Comparison of ENCODE assay signal across 20 cellular contexts in the genomic region with DNA sequence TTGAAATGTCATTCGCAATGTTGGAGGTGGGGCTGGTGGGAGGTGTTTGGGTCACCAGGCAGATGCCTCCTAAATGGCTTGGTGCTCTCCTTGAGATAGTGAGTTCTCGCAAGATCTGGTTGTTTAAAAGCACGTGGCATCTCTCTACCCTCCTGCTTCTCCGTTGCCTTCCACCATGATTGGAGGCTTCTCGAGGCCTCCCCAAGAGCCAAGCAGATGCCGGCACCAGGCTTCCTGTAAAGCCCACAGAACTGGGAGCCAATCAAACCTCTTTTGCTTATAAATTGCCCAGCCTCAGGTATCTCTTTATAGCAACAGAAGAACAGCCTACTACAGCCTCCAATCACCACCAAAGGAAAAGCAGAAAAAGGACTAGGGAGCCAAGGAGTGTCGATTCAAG.
A peak's percentile ranks its signal among the peaks of the same experiment; 100 is the strongest.
DNase-seq lines count a peak whose midpoint lies in the region; ATAC-seq and TF ChIP-seq lines count a peak whose summit lies in the region.
"Had no signal": no experiment of that assay in that cellular context is flagged by ENCODE, and none has a peak within 500 bp of the region (broad histone marks: within the 10 kb centered on the region; RNA-seq: fewer than 3 reads in every experiment).

No MANE protein-coding gene starts in this region.

- ATAC-seq in activated naive CD8-positive, alpha-beta T cell treated with anti-CD3 and anti-CD28 coated beads, Interleukin-2, amount 10 ng/mL, durations not matched to agents 7 days and 5 days (ENCODE audit: low read depth), result no peak
- ATAC-seq in T-helper 17 cell, result no peak
- no peak for ATAC-seq in HG02840 (IDR thresholded peaks at IDR 0.05; ENCODE audit: low FRiP score, unreplicated experiment)
- no peak for ATAC-seq in left lung

- H3K27ac Mint-ChIP-seq in activated naive CD8-positive, alpha-beta T cell treated with anti-CD3 and anti-CD28 coated beads, Interleukin-2, amount 10 ng/mL, durations not matched to agents 7 days and 5 days, result peak overlapping the region; percentile 86
- H3K27ac Mint-ChIP-seq in activated naive CD8-positive, alpha-beta T cell treated with anti-CD3 and anti-CD28 coated beads for 36 hours, result no peak overlapping the region
- peak overlapping the region; percentile 99 for H3K27ac Mint-ChIP-seq in T-helper 17 cell

- H3K4me3 ChIP-seq in liver (ENCODE audit: low read depth in 1 of 3, low read length in 3 of 3) (no peak overlapping the region), left lung (no peak overlapping the region)
- H3K4me3 ChIP-seq: GM23248 had no signal

- H3K27ac ChIP-seq in liver (ENCODE audit: low read depth in 1 of 2, low read length in 2 of 2) (peak overlapping the region; percentile 75 to 78), left lung (no peak overlapping the region)
- H3K27ac ChIP-seq: brain microvascular endothelial cell, GM23248, KMS-11 had no signal

- H3K9ac ChIP-seq in liver (ENCODE audit: low read depth in 1 of 2, low read length in 2 of 2), result no peak overlapping the region
- H3K9ac ChIP-seq: GM23248, KMS-11 had no signal

- DNase-seq in activated naive CD8-positive, alpha-beta T cell treated with anti-CD3 and anti-CD28 coated beads, Interleukin-2, amount 10 ng/mL, durations not matched to agents 7 days and 5 days, result no peak
- DNase-seq in activated naive CD8-positive, alpha-beta T cell treated with anti-CD3 and anti-CD28 coated beads for 36 hours, result no peak
- DNase-seq in T-helper 17 cell (no peak), NCI-H2107 treated with DMSO at 0.1 percent for 48 hours (lab: John Stamatoyannopoulos, UW; ENCODE audit: unreplicated experiment) (no peak), left lung (no peak), H4 (ENCODE audit: low spot score) (no peak)
- DNase-seq: activated naive CD8-positive, alpha-beta T cell treated with anti-CD3 and anti-CD28 coated beads, Interleukin-2, amount 50 U/mL, for 24 hours; brain microvascular endothelial cell; foreskin fibroblast; GM23248; mesenchymal stem cell; NCI-H2029 treated with DMSO at 0.1 percent for 48 hours; NCI-H524; stimulated activated CD4-positive, alpha-beta T cell treated with anti-CD3 and anti-CD28 coated beads, Interleukin-12 subunit alpha, Interleukin-12 subunit beta, amount 100 ng/mL, for 4 hours; stimulated activated CD8-positive, alpha-beta memory T cell treated with anti-CD3 and anti-CD28 coated beads, Interleukin-4, amount 100 ng/mL, for 48 hours; substantia nigra had no signal

- no peaks in the 10 kb centered on the region for H3K27me3 Mint-ChIP-seq in activated naive CD8-positive, alpha-beta T cell treated with anti-CD3 and anti-CD28 coated beads, Interleukin-2, amount 10 ng/mL, durations not matched to agents 7 days and 5 days
- no peaks in the 10 kb centered on the region for H3K27me3 Mint-ChIP-seq in activated naive CD8-positive, alpha-beta T cell treated with anti-CD3 and anti-CD28 coated beads for 36 hours
- no peaks in the 10 kb centered on the region for H3K27me3 Mint-ChIP-seq in T-helper 17 cell
- H3K27me3 Mint-ChIP-seq: activated naive CD8-positive, alpha-beta T cell treated with anti-CD3 and anti-CD28 coated beads, Interleukin-2, amount 50 U/mL, for 24 hours had no signal

- H3K27me3 ChIP-seq in liver (ENCODE audit: control insufficient read depth in 4 of 4, insufficient read depth in 4 of 4, low read length in 3 of 4), result no peaks in the 10 kb centered on the region
- H3K27me3 ChIP-seq in left lung, result no peaks in the 10 kb centered on the region

- H3K9me3 Mint-ChIP-seq in activated naive CD8-positive, alpha-beta T cell treated with anti-CD3 and anti-CD28 coated beads, Interleukin-2, amount 10 ng/mL, durations not matched to agents 7 days and 5 days, result peaks cover 9% of the 10 kb centered on the region
- peaks cover 6% of the 10 kb centered on the region for H3K9me3 Mint-ChIP-seq in activated naive CD8-positive, alpha-beta T cell treated with anti-CD3 and anti-CD28 coated beads for 36 hours
- H3K9me3 Mint-ChIP-seq: activated naive CD8-positive, alpha-beta T cell treated with anti-CD3 and anti-CD28 coated beads, Interleukin-2, amount 50 U/mL, for 24 hours had no signal

- peaks cover 20% of the 10 kb centered on the region for H3K36me3 Mint-ChIP-seq in activated naive CD8-positive, alpha-beta T cell treated with anti-CD3 and anti-CD28 coated beads, Interleukin-2, amount 10 ng/mL, durations not matched to agents 7 days and 5 days
- no peaks in the 10 kb centered on the region for H3K36me3 Mint-ChIP-seq in activated naive CD8-positive, alpha-beta T cell treated with anti-CD3 and anti-CD28 coated beads for 36 hours
- peaks cover 8% of the 10 kb centered on the region for H3K36me3 Mint-ChIP-seq in T-helper 17 cell (ENCODE audit: low read depth)

- H3K4me1 ChIP-seq in liver (ENCODE audit: control insufficient read depth in 4 of 4, insufficient read depth in 4 of 4, low read length in 3 of 4) (peaks cover 28 to 57% (median 46%) of the 10 kb centered on the region in 4 donors), left lung (peaks cover 12 to 30% of the 10 kb centered on the region in 2 donors)

- TF ChIP-seq RAD21 in liver (IDR thresholded peaks at IDR 0.05), result no peak

- intact Hi-C loops in left lung (cut with DNase I), result no loop called here

- H3K4me3 Mint-ChIP-seq in activated naive CD8-positive, alpha-beta T cell treated with anti-CD3 and anti-CD28 coated beads, Interleukin-2, amount 10 ng/mL, durations not matched to agents 7 days and 5 days, result no peak overlapping the region
- H3K4me3 Mint-ChIP-seq in activated naive CD8-positive, alpha-beta T cell treated with anti-CD3 and anti-CD28 coated beads for 36 hours, result no peak overlapping the region
- H3K4me3 Mint-ChIP-seq in T-helper 17 cell, result peak overlapping the region; percentile 4
- H3K4me3 Mint-ChIP-seq: activated naive CD8-positive, alpha-beta T cell treated with anti-CD3 and anti-CD28 coated beads, Interleukin-2, amount 50 U/mL, for 24 hours; nephron had no signal

- WGBS in liver, result 70% methylated on average over 7 of the region's 7 CpGs

- no peak for TF ChIP-seq CTCF in liver (IDR thresholded peaks at IDR 0.05; ENCODE audit: low read depth, low read length, missing input control)
- no peak for TF ChIP-seq CTCF in left lung (IDR thresholded peaks at IDR 0.05)

- peaks cover 53% of the 10 kb centered on the region for H3K4me1 Mint-ChIP-seq in activated naive CD8-positive, alpha-beta T cell treated with anti-CD3 and anti-CD28 coated beads, Interleukin-2, amount 10 ng/mL, durations not matched to agents 7 days and 5 days
- peaks cover 37% of the 10 kb centered on the region for H3K4me1 Mint-ChIP-seq in activated naive CD8-positive, alpha-beta T cell treated with anti-CD3 and anti-CD28 coated beads for 36 hours
- H3K4me1 Mint-ChIP-seq in T-helper 17 cell, result peaks cover 39% of the 10 kb centered on the region

- H3K36me3 ChIP-seq in liver (ENCODE audit: control insufficient read depth in 4 of 4, insufficient read depth in 3 of 4, low read depth in 1 of 4, low read length in 3 of 4), result no peaks in the 10 kb centered on the region
- H3K36me3 ChIP-seq in left lung, result no peaks in the 10 kb centered on the region
- H3K36me3 ChIP-seq: brain microvascular endothelial cell had no signal

- POLR2A ChIA-PET in activated naive CD8-positive, alpha-beta T cell treated with anti-CD3 and anti-CD28 coated beads, Interleukin-2, amount 10 ng/mL, durations not matched to agents 7 days and 5 days (lab: Charles Lee), result interaction anchor here (1.1 to 2.1 kb wide), 2 partner anchors 13 to 49 kb away, joined by 3 to 14 read pairs; no protein-coding TSS in a partner anchor

- H3K9me3 ChIP-seq in T-helper 17 cell (ENCODE audit: control insufficient read depth, low read length, poor library complexity, severe bottlenecking) (no peaks in the 10 kb centered on the region), liver (ENCODE audit: control insufficient read depth in 4 of 4, low read length in 3 of 4) (no peaks in the 10 kb centered on the region), left lung (no peaks in the 10 kb centered on the region)

TF ChIP-seq in liver, 16 proteins besides CTCF, POLR2A, EP300 and RAD21:
- TF ChIP-seq REST (IDR thresholded peaks at IDR 0.05) (no peak), YY1 (IDR thresholded peaks at IDR 0.05) (no peak), TAF1 (conservative IDR thresholded peaks at IDR 0.05) (no peak), EGR1 (IDR thresholded peaks at IDR 0.05; ENCODE audit: low read depth in 2 of 2) (no peak), JUND (IDR thresholded peaks at IDR 0.05) (no peak), NR2F2 (IDR thresholded peaks at IDR 0.05) (no peak), FOXA2 (IDR thresholded peaks at IDR 0.05) (no peak)
- TF ChIP-seq, protein P1, sequence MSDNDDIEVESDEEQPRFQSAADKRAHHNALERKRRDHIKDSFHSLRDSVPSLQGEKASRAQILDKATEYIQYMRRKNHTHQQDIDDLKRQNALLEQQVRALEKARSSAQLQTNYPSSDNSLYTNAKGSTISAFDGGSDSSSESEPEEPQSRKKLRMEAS (IDR thresholded peaks at IDR 0.05), result no peak
- TF ChIP-seq, protein P2, sequence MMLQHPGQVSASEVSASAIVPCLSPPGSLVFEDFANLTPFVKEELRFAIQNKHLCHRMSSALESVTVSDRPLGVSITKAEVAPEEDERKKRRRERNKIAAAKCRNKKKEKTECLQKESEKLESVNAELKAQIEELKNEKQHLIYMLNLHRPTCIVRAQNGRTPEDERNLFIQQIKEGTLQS (IDR thresholded peaks at IDR 0.05), result no peak
TF ChIP-seq in liver: peak in this region for 0.

Comparison
In these comparisons a context has a peak if more than half of its experiments do, and no peak if none do; other contexts are left out.
1. H3K27ac ChIP-seq: peak in liver (2 of 2); none in left lung (0 of 2).